Comparison of ENCODE assay signal across 24 cellular contexts in genomic region chr2:33121925-33122324, GRCh38.
"Had no signal": no experiment of that assay in that cellular context is flagged by ENCODE, and none has a peak within 500 bp of the region (broad histone marks: within the 10 kb centered on the region; RNA-seq: fewer than 3 reads in every experiment).

No MANE protein-coding gene starts in this region.

- H3K36me3 Mint-ChIP-seq: immature natural killer cell; natural killer cell; stimulated activated naive B cell treated with anti-CD40 and anti-IgM and Interleukin-4, amounts not matched to agents 10 μg/mL and 1 μg/mL and 100 μg/mL, for 72 hours had no signal

- H3K27me3 ChIP-seq: left lung, ovary, stomach, testis, tibial artery, upper lobe of right lung had no signal

- ATAC-seq: left colon; left lung; lower lobe of right lung; right cardiac atrium; sciatic nerve; stimulated activated naive B cell treated with anti-CD40 and anti-IgM and Interleukin-4, amounts not matched to agents 10 μg/mL and 1 μg/mL and 100 μg/mL, for 72 hours; stimulated activated naive CD8-positive, alpha-beta T cell treated with anti-CD3 and anti-CD28 coated beads, Interleukin-15, Interleukin-2, amounts not matched to agents 100 U/mL and 50 U/mL, for 24 hours; upper lobe of right lung had no signal

- H3K27me3 Mint-ChIP-seq: progenitor cell of endocrine pancreas; stimulated activated naive B cell treated with anti-CD40 and anti-IgM and Interleukin-4, amounts not matched to agents 10 μg/mL and 1 μg/mL and 100 μg/mL, for 72 hours had no signal

- H3K9me3 ChIP-seq: left lung, lower lobe of right lung, ovary, stomach, testis, tibial artery, upper lobe of right lung had no signal

- H3K36me3 ChIP-seq: left lung, lower lobe of right lung, ovary, stomach, tibial artery, upper lobe of right lung had no signal

- H3K9me3 Mint-ChIP-seq: immature natural killer cell; natural killer cell; stimulated activated naive B cell treated with anti-CD40 and anti-IgM and Interleukin-4, amounts not matched to agents 10 μg/mL and 1 μg/mL and 100 μg/mL, for 72 hours had no signal

- H3K27ac ChIP-seq: left lung, lower lobe of right lung, ovary, stomach, testis, upper lobe of right lung had no signal

- DNase-seq: hippocampal formation; immature natural killer cell; kidney; left colon; left lung; lower lobe of right lung; mammary epithelial cell; mesenchymal stem cell; natural killer cell; right cardiac atrium; stimulated activated CD4-positive, alpha-beta T cell treated with anti-CD3 and anti-CD28 coated beads, Interleukin-12 subunit alpha, Interleukin-12 subunit beta, amount 100 ng/mL, for 4 hours; stimulated activated CD4-positive, alpha-beta T cell treated with anti-CD3 and anti-CD28 coated beads, Interleukin-15, amount 100 ng/mL, for 24 hours; stimulated activated CD4-positive, alpha-beta T cell treated with anti-CD3 and anti-CD28 coated beads, Interleukin-2, amount 100 ng/mL, for 24 hours; stimulated activated CD4-positive, alpha-beta T cell treated with anti-CD3 and anti-CD28 coated beads, Interleukin-4, amount 100 ng/mL, for 1 hour; stimulated activated naive B cell treated with anti-CD40 and anti-IgM and Interleukin-4, amounts not matched to agents 10 μg/mL and 1 μg/mL and 100 μg/mL, for 72 hours; stimulated activated naive CD8-positive, alpha-beta T cell treated with anti-CD3 and anti-CD28 coated beads, Interleukin-15, Interleukin-2, amounts not matched to agents 100 U/mL and 50 U/mL, for 24 hours; stomach; testis; tibial artery; upper lobe of right lung had no signal

- H3K4me3 Mint-ChIP-seq: immature natural killer cell; natural killer cell; stimulated activated naive B cell treated with anti-CD40 and anti-IgM and Interleukin-4, amounts not matched to agents 10 μg/mL and 1 μg/mL and 100 μg/mL, for 72 hours had no signal

- H3K4me1 Mint-ChIP-seq: immature natural killer cell; natural killer cell; stimulated activated naive B cell treated with anti-CD40 and anti-IgM and Interleukin-4, amounts not matched to agents 10 μg/mL and 1 μg/mL and 100 μg/mL, for 72 hours had no signal

- H3K27ac Mint-ChIP-seq: immature natural killer cell; natural killer cell; progenitor cell of endocrine pancreas; stimulated activated naive B cell treated with anti-CD40 and anti-IgM and Interleukin-4, amounts not matched to agents 10 μg/mL and 1 μg/mL and 100 μg/mL, for 72 hours had no signal

- H3K4me3 ChIP-seq: left lung, lower lobe of right lung, ovary, skin epidermis, stomach, testis, tibial artery, upper lobe of right lung had no signal

- H3K4me1 ChIP-seq: left lung, lower lobe of right lung, testis, upper lobe of right lung had no signal
